Comparison of ENCODE assay signal across 8 cellular contexts in genomic region chr10:89352039-89352597, GRCh38. TPM values are rescaled to one million over a fixed set of nuclear protein-coding genes. Genes with fewer than 3 reads are reported as not detected.
DNase-seq lines count a peak whose midpoint lies in the region; ATAC-seq and TF ChIP-seq lines count a peak whose summit lies in the region.

No MANE protein-coding gene starts in this region.

- no peaks in the 10 kb centered on the region for H3K79me2 ChIP-seq in OCI-LY3 (ENCODE audit: low read length)

- peak overlapping the region; percentile 99 for H3K27ac Mint-ChIP-seq in progenitor cell of endocrine pancreas

- H3K36me3 Mint-ChIP-seq in progenitor cell of endocrine pancreas (ENCODE audit: insufficient read depth) = peaks cover 7% of the 10 kb centered on the region

- TF ChIP-seq CTCF in OCI-LY3 (IDR thresholded peaks at IDR 0.05; ENCODE audit: low read depth, low read length) (no peak), progenitor cell of endocrine pancreas (IDR thresholded peaks at IDR 0.05; ENCODE audit: unreplicated experiment) (no peak)

- H3K9me3 ChIP-seq in OCI-LY3 (ENCODE audit: insufficient read depth, low read length) = no peaks in the 10 kb centered on the region

- H3K4me1 ChIP-seq in OCI-LY3 (ENCODE audit: low read length) = peaks cover 28% of the 10 kb centered on the region

- H3K9me3 Mint-ChIP-seq in progenitor cell of endocrine pancreas (ENCODE audit: low read depth) = peaks cover 9% of the 10 kb centered on the region

- peak; percentile 99 for DNase-seq in fibroblast of gingiva (ENCODE audit: low read depth)
- peak; percentile 20 for DNase-seq in progenitor cell of endocrine pancreas (ENCODE audit: low spot score, unreplicated experiment)
- no peak for DNase-seq in Ammon's horn (ENCODE audit: low spot score)
- no peak for DNase-seq in effector CD8-positive, alpha-beta T cell (lab: John Stamatoyannopoulos, UW)
- DNase-seq in NCI-H1105 (lab: John Stamatoyannopoulos, UW) = no peak

- H3K27me3 ChIP-seq in OCI-LY3 (ENCODE audit: low read depth, low read length) = no peaks in the 10 kb centered on the region

- ATAC-seq in GM19395 (IDR thresholded peaks at IDR 0.05; ENCODE audit: unreplicated experiment) = peak; percentile 56
- ATAC-seq in GM18870 (IDR thresholded peaks at IDR 0.05; ENCODE audit: unreplicated experiment) = no peak

- H3K4me3 ChIP-seq in OCI-LY3 (ENCODE audit: low read length) = peak overlapping the region; percentile 52; the same call in 1 of the 2 replicates

- H3K4me3 Mint-ChIP-seq in progenitor cell of endocrine pancreas (ENCODE audit: low read depth) = peak overlapping the region; percentile 27

- H3K36me3 ChIP-seq in OCI-LY3 (replicated peaks; ENCODE audit: low read depth, low read length) = no peaks in the 10 kb centered on the region

- peak overlapping the region; percentile 77 for H3K4me2 ChIP-seq in OCI-LY3 (ENCODE audit: low read length)

- H3K4me1 Mint-ChIP-seq in progenitor cell of endocrine pancreas (ENCODE audit: low read depth) = peaks cover 55% of the 10 kb centered on the region

- no peak overlapping the region for H3K9ac ChIP-seq in OCI-LY3 (ENCODE audit: low read length)

- H3K27me3 Mint-ChIP-seq in progenitor cell of endocrine pancreas = no peaks in the 10 kb centered on the region

- H3K27ac ChIP-seq in OCI-LY3 (ENCODE audit: low read length) = no peak overlapping the region

- H2AFZ ChIP-seq in OCI-LY3 (ENCODE audit: low read depth, low read length) = no peak overlapping the region

- no peaks in the 10 kb centered on the region for H4K20me1 ChIP-seq in OCI-LY3 (ENCODE audit: insufficient read depth, low read length)

RNA-seq across cellular contexts. Expression of gene IFIT3, which starts 24.3 kb away (rescaled TPM):
- total RNA-seq in progenitor cell of endocrine pancreas = 0.16 TPM in 1 of 2 replicates, not detected in the other

RNA-seq across cellular contexts. Expression of gene IFIT1B, which starts 25.7 kb away (rescaled TPM):
- not detected in 2 replicates for total RNA-seq in progenitor cell of endocrine pancreas

RNA-seq across cellular contexts. Expression of gene IFIT1, which starts 40.3 kb away (rescaled TPM):
- 0.20 and 0.34 TPM in 2 replicates for total RNA-seq in progenitor cell of endocrine pancreas

RNA-seq across cellular contexts. Expression of gene IFIT2, which starts 50.3 kb away (rescaled TPM):
- not detected in 2 replicates for total RNA-seq in progenitor cell of endocrine pancreas

Comparison
In these comparisons a context has a peak if more than half of its experiments do, and no peak if none do; other contexts are left out.
1. DNase-seq: peak in fibroblast of gingiva (single experiment) and progenitor cell of endocrine pancreas (single experiment); none in Ammon's horn (single experiment), effector CD8-positive, alpha-beta T cell (single experiment) and NCI-H1105 (single experiment).